ENCODE assay signal across 18 cellular contexts in the genomic region with DNA sequence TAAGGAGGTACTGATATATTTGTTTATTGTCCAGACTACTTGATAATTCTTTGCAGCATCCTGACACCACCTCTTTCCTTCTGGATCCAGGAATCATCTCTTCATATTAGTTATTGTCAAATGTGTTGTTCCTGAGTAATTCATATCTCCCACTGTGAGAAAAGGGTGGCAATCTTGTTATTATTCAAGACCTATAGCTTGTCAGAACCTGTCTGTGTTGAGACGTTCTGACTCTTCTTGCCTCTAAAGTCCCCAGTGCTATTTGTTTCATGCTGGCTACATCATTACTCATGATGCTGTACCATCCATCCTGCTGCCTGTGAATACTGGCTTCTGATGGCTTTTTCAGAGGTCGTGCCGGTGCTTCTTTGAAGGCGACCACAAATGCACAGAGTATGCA.
DNase-seq lines count a peak whose midpoint lies in the region; ATAC-seq and TF ChIP-seq lines count a peak whose summit lies in the region.
"Had no signal": no experiment of that assay in that cellular context is flagged by ENCODE, and none has a peak within 500 bp of the region (broad histone marks: within the 10 kb centered on the region; RNA-seq: fewer than 3 reads in every experiment).

No MANE protein-coding gene starts in this region.

- no peak overlapping the region for H3K27ac Mint-ChIP-seq in type B pancreatic cell
- H3K27ac Mint-ChIP-seq: B cell; CD8-positive, alpha-beta T cell; HFFc6 had no signal

- H3K9ac ChIP-seq in neuronal stem cell (ENCODE audit: low read depth, low read length, poor library complexity), result no peak overlapping the region
- H3K9ac ChIP-seq: BLaER1 treated with 17β-estradiol and CSF1 and Interleukin-3, amounts not matched to agents 10 nM and 100 nM had no signal

- TF ChIP-seq CTCF in foreskin keratinocyte (conservative IDR thresholded peaks at IDR 0.05) (no peak), neutrophil (IDR thresholded peaks at IDR 0.05) (no peak), type B pancreatic cell (conservative IDR thresholded peaks at IDR 0.05) (no peak)

- DNase-seq in RPMI8226, result peak; percentile 7
- DNase-seq in SW480 (ENCODE audit: low spot score), result peak; percentile 73
- DNase-seq in foreskin keratinocyte, result peak; percentile 49 to 78
- no peak for DNase-seq in NCI-H345 treated with DMSO at 0.1 percent for 48 hours (lab: John Stamatoyannopoulos, UW; ENCODE audit: unreplicated experiment)
- no peak for DNase-seq in neuronal stem cell (ENCODE audit: low spot score)
- DNase-seq in type B pancreatic cell (ENCODE audit: extremely low spot score, unreplicated experiment), result no peak
- DNase-seq: Calu3; CD8-positive, alpha-beta T cell; DMS79 treated with DMSO at 0.1 percent for 48 hours; GF-D8; GOT3; H7; HFFc6 had no signal

- H3K27me3 Mint-ChIP-seq in type B pancreatic cell, result no peaks in the 10 kb centered on the region
- H3K27me3 Mint-ChIP-seq: B cell had no signal

- no peak overlapping the region for H2AK5ac ChIP-seq in neuronal stem cell (ENCODE audit: low read depth, low read length)

- no peak overlapping the region for H2AFZ ChIP-seq in neuronal stem cell (ENCODE audit: low read length)

- H3K4me3 ChIP-seq in neutrophil (ENCODE audit: low read depth in 1 of 2, low read length in 1 of 2) (no peak overlapping the region), neuronal stem cell (ENCODE audit: low read length in 2 of 2) (no peak overlapping the region)
- H3K4me3 ChIP-seq: BLaER1 treated with 17β-estradiol and CSF1 and Interleukin-3, amounts not matched to agents 10 nM and 100 nM had no signal

- no peak overlapping the region for H3K4me3 Mint-ChIP-seq in type B pancreatic cell
- H3K4me3 Mint-ChIP-seq: B cell; CD8-positive, alpha-beta T cell; HFFc6 had no signal

- no CpG with 5 or more reads among the region's 4 CpGs for WGBS in neuronal stem cell (ENCODE audit: extremely low coverage in 2 of 2, insufficient read length in 2 of 2, insufficient replicate concordance in 1 of 2), 2 donors

- no peak overlapping the region for H2BK15ac ChIP-seq in neuronal stem cell (ENCODE audit: low read length)

- H3K4ac ChIP-seq in neuronal stem cell (ENCODE audit: low read length), result no peak overlapping the region

- peak; percentile 91 for ATAC-seq in foreskin keratinocyte
- ATAC-seq: CD8-positive, alpha-beta T cell; HCT116; HepG2 had no signal

- H3K27ac ChIP-seq in foreskin keratinocyte (no peak overlapping the region), neutrophil (peak overlapping the region; percentile 53), neuronal stem cell (replicated peaks; ENCODE audit: low read length) (no peak overlapping the region)
- H3K27ac ChIP-seq: BLaER1 treated with 17β-estradiol and CSF1 and Interleukin-3, amounts not matched to agents 10 nM and 100 nM had no signal

- no peaks in the 10 kb centered on the region for H3K27me3 ChIP-seq in foreskin keratinocyte
- H3K27me3 ChIP-seq in neutrophil, result no peaks in the 10 kb centered on the region
- no peaks in the 10 kb centered on the region for H3K27me3 ChIP-seq in neuronal stem cell (ENCODE audit: control insufficient read depth in 3 of 3, insufficient read depth in 3 of 3, low read depth in 1 of 3, low read length in 3 of 3)
- H3K27me3 ChIP-seq: BLaER1 treated with 17β-estradiol and CSF1 and Interleukin-3, amounts not matched to agents 10 nM and 100 nM had no signal

- H3K4me2 ChIP-seq in neuronal stem cell (ENCODE audit: insufficient read depth, low read length, poor library complexity, severe bottlenecking), result no peak overlapping the region

- H2BK12ac ChIP-seq in neuronal stem cell (ENCODE audit: low read length), result no peak overlapping the region

- H2BK120ac ChIP-seq in neuronal stem cell (ENCODE audit: low read depth, low read length), result no peak overlapping the region

- no peak overlapping the region for H4K8ac ChIP-seq in neuronal stem cell (ENCODE audit: low read depth, low read length)

- H3K36me3 ChIP-seq in neutrophil (no peaks in the 10 kb centered on the region), neuronal stem cell (replicated peaks in 1 of 2; ENCODE audit: control insufficient read depth in 2 of 2, insufficient read depth in 2 of 2, low read length in 2 of 2) (no peaks in the 10 kb centered on the region)
- H3K36me3 ChIP-seq: BLaER1 treated with 17β-estradiol and CSF1 and Interleukin-3, amounts not matched to agents 10 nM and 100 nM had no signal

- no peaks in the 10 kb centered on the region for H3K79me1 ChIP-seq in neuronal stem cell (ENCODE audit: low read depth, low read length)

- no peak overlapping the region for H4K91ac ChIP-seq in neuronal stem cell (ENCODE audit: low read depth, low read length, poor library complexity)

- no peak overlapping the region for H3K14ac ChIP-seq in neuronal stem cell (ENCODE audit: low read length)

- no peaks in the 10 kb centered on the region for H3K9me3 ChIP-seq in neutrophil
- H3K9me3 ChIP-seq in neuronal stem cell (replicated peaks in 1 of 2; ENCODE audit: control insufficient read depth in 2 of 2, insufficient read depth in 1 of 2, low read depth in 1 of 2, low read length in 2 of 2), result no peaks in the 10 kb centered on the region

- H3K18ac ChIP-seq in neuronal stem cell (ENCODE audit: low read length), result no peak overlapping the region

- no peak overlapping the region for H3K23ac ChIP-seq in neuronal stem cell (ENCODE audit: low read depth, low read length, poor library complexity)

- no peaks in the 10 kb centered on the region for H3K9me3 Mint-ChIP-seq in type B pancreatic cell
- H3K9me3 Mint-ChIP-seq: CD8-positive, alpha-beta T cell; HFFc6 had no signal

- no peak overlapping the region for H2BK5ac ChIP-seq in neuronal stem cell (ENCODE audit: low read length)

- H3K36me3 Mint-ChIP-seq in type B pancreatic cell, result no peaks in the 10 kb centered on the region
- H3K36me3 Mint-ChIP-seq: CD8-positive, alpha-beta T cell had no signal

- H3K4me1 Mint-ChIP-seq in type B pancreatic cell (ENCODE audit: unreplicated experiment), result peaks cover 12% of the 10 kb centered on the region

- H3K4me1 ChIP-seq in foreskin keratinocyte, result peaks cover 10% of the 10 kb centered on the region
- peaks cover 52 to 55% of the 10 kb centered on the region in 2 experiments for H3K4me1 ChIP-seq in neutrophil (ENCODE audit: control insufficient read depth in 1 of 2, insufficient read depth in 1 of 2, low read depth in 1 of 2, low read length in 1 of 2)
- no peaks in the 10 kb centered on the region for H3K4me1 ChIP-seq in neuronal stem cell (ENCODE audit: control insufficient read depth in 2 of 2, insufficient read depth in 1 of 2, low read depth in 1 of 2, low read length in 2 of 2)

Comparison
In these comparisons a context has a peak if more than half of its experiments do, and no peak if none do; other contexts are left out.
1. DNase-seq: peak in RPMI8226 (single experiment), SW480 (single experiment) and foreskin keratinocyte (2 of 2); none in NCI-H345 treated with DMSO at 0.1 percent for 48 hours (single experiment), neuronal stem cell (single experiment) and type B pancreatic cell (single experiment).